In the genomic region with DNA sequence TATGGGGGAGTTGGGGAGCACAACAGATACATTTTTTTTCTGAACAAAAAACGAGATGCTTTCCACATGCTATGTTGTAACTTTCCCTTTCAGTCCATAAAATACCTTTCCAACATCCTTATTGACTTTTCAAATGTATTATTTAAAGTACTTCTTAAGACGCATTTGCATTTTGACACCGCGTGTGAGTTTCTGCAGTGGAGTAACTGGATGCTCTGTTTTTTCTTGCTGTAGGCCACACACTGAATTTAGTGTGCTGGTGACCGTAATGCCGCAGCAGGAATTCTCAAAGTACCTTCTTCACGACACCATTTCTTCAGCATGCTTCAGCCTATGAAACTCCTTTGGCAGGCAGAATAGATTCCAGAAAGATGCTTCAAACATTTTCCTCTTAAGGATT, we compare ENCODE assay signal across 33 cellular contexts. TPM values are rescaled to one million over a fixed set of nuclear protein-coding genes. Genes with fewer than 3 reads are reported as not detected.
"Had no signal": no experiment of that assay in that cellular context is flagged by ENCODE, and none has a peak within 500 bp of the region (broad histone marks: within the 10 kb centered on the region; RNA-seq: fewer than 3 reads in every experiment).

No MANE protein-coding gene starts in this region.

- FAIRE-seq: astrocyte, bronchial epithelial cell, colon had no signal

- H3K9me3 ChIP-seq: adrenal gland, ascending aorta, body of pancreas, breast epithelium, colonic mucosa had no signal

- H3K4me3 ChIP-seq: adrenal gland, ascending aorta, body of pancreas, breast epithelium, cardiac muscle cell, colonic mucosa had no signal

- H3K27ac ChIP-seq: adrenal gland, ascending aorta, body of pancreas, brain microvascular endothelial cell, breast epithelium, cardiac muscle cell, colonic mucosa had no signal

- H3K27me3 ChIP-seq: adrenal gland, ascending aorta, body of pancreas, breast epithelium, cardiac muscle cell, colonic mucosa had no signal

- DNase-seq: activated effector memory CD4-positive, alpha-beta T cell treated with anti-CD3 and anti-CD28 coated beads, Interleukin-2, amount 50 U/mL, for 16 hours; activated effector memory CD4-positive, alpha-beta T cell treated with Interleukin-2 at 50 U/mL for 16 hours; activated gamma-delta T cell; activated gamma-delta T cell treated with Interleukin-2 at 50 U/mL for 16 hours; activated naive CD4-positive, alpha-beta T cell; activated naive CD4-positive, alpha-beta T cell treated with anti-CD3 and anti-CD28 coated beads for 36 hours; activated naive CD4-positive, alpha-beta T cell treated with anti-CD3 and anti-CD28 coated beads, Interleukin-2, amount 10 ng/mL, durations not matched to agents 7 days and 5 days; activated naive CD4-positive, alpha-beta T cell treated with anti-CD3 and anti-CD28 coated beads, Interleukin-2, amount 50 U/mL, for 16 hours; activated naive CD4-positive, alpha-beta T cell treated with Interleukin-2 at 50 U/mL for 16 hours; activated naive CD8-positive, alpha-beta T cell treated with anti-CD3 and anti-CD28 coated beads for 36 hours; activated naive CD8-positive, alpha-beta T cell treated with anti-CD3 and anti-CD28 coated beads, Interleukin-2, amount 10 ng/mL, durations not matched to agents 7 days and 5 days; activated naive CD8-positive, alpha-beta T cell treated with anti-CD3 and anti-CD28 coated beads, Interleukin-2, amount 50 U/mL, for 24 hours; activated T-cell treated with anti-CD3 and anti-CD28 coated beads, Interleukin-2, amount 50 U/mL, for 48 hours; activated T-cell treated with anti-CD3 and anti-CD28 coated beads, Interleukin-2, amount 50 U/mL, for 72 hours; adrenal gland; amniotic stem cell; amygdala; anterior cingulate cortex; aorta; brain microvascular endothelial cell; caudate nucleus; central memory CD4-positive, alpha-beta T cell; cerebellar nuclear complex; colonic mucosa had no signal

- H3K4me1 ChIP-seq: breast epithelium, colonic mucosa had no signal

- ATAC-seq: activated naive CD4-positive, alpha-beta T cell treated with anti-CD3 and anti-CD28 coated beads, Interleukin-2, amount 50 U/mL, for 72 hours; activated naive CD8-positive, alpha-beta T cell treated with anti-CD3 and anti-CD28 coated beads, Interleukin-2, amount 50 U/mL, for 24 hours; activated T-cell treated with anti-CD3 and anti-CD28 coated beads, Interleukin-2, amount 50 U/mL, for 72 hours; activated T-helper 17 cell treated with anti-CD3 and anti-CD28 coated beads, Interleukin-2, amount 50 U/mL, for 72 hours; body of pancreas had no signal

- H3K36me3 ChIP-seq: adrenal gland, ascending aorta, brain microvascular endothelial cell, breast epithelium, cardiac muscle cell, colonic mucosa had no signal

RNA-seq across cellular contexts. Expression of gene EPB41L4B, which starts 14.3 kb away (rescaled TPM):
- total RNA-seq: activated naive CD8-positive, alpha-beta T cell treated with anti-CD3 and anti-CD28 coated beads, Interleukin-2, amount 10 ng/mL, durations not matched to agents 7 days and 5 days; ascending aorta had no signal
